ENCODE assay signal across 23 cellular contexts in genomic region chr2:211026109-211026508, GRCh38.
"Had no signal": no experiment of that assay in that cellular context is flagged by ENCODE, and none has a peak within 500 bp of the region (broad histone marks: within the 10 kb centered on the region; RNA-seq: fewer than 3 reads in every experiment).

No MANE protein-coding gene starts in this region.

- H3K27ac ChIP-seq: left ventricle myocardium inferior, pancreas, prostate gland, sigmoid colon, spleen, suprapubic skin, thoracic aorta, tibial artery, upper lobe of right lung had no signal

- H3K4me3 ChIP-seq: left ventricle myocardium inferior, lung, mucosa of descending colon, pancreas, prostate gland, sigmoid colon, spleen, suprapubic skin, thoracic aorta, tibial artery, upper lobe of right lung had no signal

- H3K9me3 ChIP-seq: pancreas, prostate gland, upper lobe of right lung had no signal

- H3K4me1 ChIP-seq: left ventricle myocardium inferior, pancreas, prostate gland, sigmoid colon, spleen, suprapubic skin, tibial artery, upper lobe of right lung had no signal

- H3K27me3 ChIP-seq: pancreas, sigmoid colon, spleen, suprapubic skin, tibial artery, upper lobe of right lung had no signal

- H3K36me3 ChIP-seq: left ventricle myocardium inferior, pancreas, prostate gland, sigmoid colon, spleen, suprapubic skin, thoracic aorta, tibial artery, upper lobe of right lung had no signal

- DNase-seq: hippocampal formation; kidney; left colon; left ventricle myocardium inferior; midbrain; mucosa of descending colon; naive thymus-derived CD4-positive, alpha-beta T cell; nucleus accumbens; pancreas; retina; right cardiac atrium; sigmoid colon; small intestine; spleen; stimulated activated CD4-positive, alpha-beta T cell treated with anti-CD3 and anti-CD28 coated beads, Interleukin-4, amount 100 ng/mL, for 24 hours; stimulated activated naive CD4-positive, alpha-beta T cell; tibial artery; trophoblast cell; upper lobe of right lung had no signal
